ENCODE assay signal across 18 cellular contexts in genomic region chr20:3646067-3646440, GRCh38. TPM values are rescaled to one million over a fixed set of nuclear protein-coding genes. Genes with fewer than 3 reads are reported as not detected.
"Had no signal": no experiment of that assay in that cellular context is flagged by ENCODE, and none has a peak within 500 bp of the region (broad histone marks: within the 10 kb centered on the region; RNA-seq: fewer than 3 reads in every experiment).

No MANE protein-coding gene starts in this region.

- H3K9me3 ChIP-seq: esophagus muscularis mucosa, left lung, tibial artery had no signal

- H3K27me3 ChIP-seq: esophagus muscularis mucosa, hepatocyte, left lung, tibial artery had no signal

- H3K4me3 ChIP-seq: coronary artery, esophagus muscularis mucosa, hepatocyte, left lung, tibial artery had no signal

- ATAC-seq: activated CD4-positive, CD25-positive, alpha-beta regulatory T cell treated with anti-CD3 and anti-CD28 coated beads, Interleukin-2, amount 50 U/mL, for 24 hours; activated CD8-positive, alpha-beta T cell treated with anti-CD3 and anti-CD28 coated beads, Interleukin-2, amount 10 ng/mL, durations not matched to agents 7 days and 5 days; left lung; stimulated activated naive CD8-positive, alpha-beta T cell treated with anti-CD3 and anti-CD28 coated beads, Interleukin-15, Interleukin-2, amounts not matched to agents 100 U/mL and 50 U/mL, for 24 hours had no signal

- DNase-seq: activated CD4-positive, alpha-beta T cell treated with anti-CD3 and anti-CD28 coated beads, Interleukin-2, amount 10 ng/mL, durations not matched to agents 7 days and 5 days; activated CD8-positive, alpha-beta T cell treated with anti-CD3 and anti-CD28 coated beads, Interleukin-2, amount 10 ng/mL, durations not matched to agents 7 days and 5 days; activated T-cell treated with anti-CD3 and anti-CD28 coated beads, Interleukin-2, amount 50 U/mL, for 24 hours; left lung; midbrain; nucleus accumbens; stimulated activated CD4-positive, alpha-beta T cell treated with anti-CD3 and anti-CD28 coated beads, Interleukin-12 subunit alpha, Interleukin-12 subunit beta, amount 100 ng/mL, for 4 hours; stimulated activated naive CD8-positive, alpha-beta T cell treated with anti-CD3 and anti-CD28 coated beads, Interleukin-15, Interleukin-2, amounts not matched to agents 100 U/mL and 50 U/mL, for 24 hours; T1000; tibial artery had no signal

- H3K4me1 ChIP-seq: left lung, tibial artery had no signal

- H3K27ac ChIP-seq: coronary artery, esophagus muscularis mucosa, hepatocyte, left lung, tibial artery had no signal

RNA-seq across cellular contexts. Expression of gene GFRA4, which starts 17.1 kb away (rescaled TPM):
- total RNA-seq: activated CD4-positive, alpha-beta T cell treated with anti-CD3 and anti-CD28 coated beads, Interleukin-2, amount 10 ng/mL, durations not matched to agents 7 days and 5 days; activated CD8-positive, alpha-beta T cell treated with anti-CD3 and anti-CD28 coated beads, Interleukin-2, amount 10 ng/mL, durations not matched to agents 7 days and 5 days; astrocyte; esophagus muscularis mucosa; hepatocyte; left lung; lung microvascular endothelial cell; progenitor cell of endocrine pancreas; T-helper 1 cell treated with Interleukin-12 subunit alpha and Interleukin-12 subunit beta and Interleukin-4 antibody, amounts not matched to agents 30 ng/mL and 1 ng/mL, for 36 hours had no signal

RNA-seq across cellular contexts. Expression of gene ADAM33, which starts 35.8 kb away (rescaled TPM):
- total RNA-seq: activated CD4-positive, alpha-beta T cell treated with anti-CD3 and anti-CD28 coated beads, Interleukin-2, amount 10 ng/mL, durations not matched to agents 7 days and 5 days; activated CD8-positive, alpha-beta T cell treated with anti-CD3 and anti-CD28 coated beads, Interleukin-2, amount 10 ng/mL, durations not matched to agents 7 days and 5 days; T-helper 1 cell treated with Interleukin-12 subunit alpha and Interleukin-12 subunit beta and Interleukin-4 antibody, amounts not matched to agents 30 ng/mL and 1 ng/mL, for 36 hours had no signal
